Comparison of ENCODE assay signal across 2 cellular contexts in genomic region chr6:85482206-85483040, GRCh38.
TF ChIP-seq lines count a peak whose summit lies in the region.

No MANE protein-coding gene starts in this region.

TF ChIP-seq in GM23338, 12 proteins besides CTCF, POLR2A, EP300 and RAD21:
- TF ChIP-seq CREB1 (CRISPR knock-in tag; IDR thresholded peaks at IDR 0.05; ENCODE audit: low read depth): no peak

TF ChIP-seq in HepG2, 621 proteins besides CTCF, POLR2A, EP300 and RAD21:
- TF ChIP-seq AHR (CRISPR knock-in tag; IDR thresholded peaks at IDR 0.05) (no peak), CCDC6 (CRISPR knock-in tag; IDR thresholded peaks at IDR 0.05) (0 out of 2 replicates have a peak, but pooled peaks have one; percentile 0), PHF21A (CRISPR knock-in tag; IDR thresholded peaks at IDR 0.05) (0 out of 2 replicates have a peak, but pooled peaks have one; percentile 5), ZNF547 (CRISPR knock-in tag; IDR thresholded peaks at IDR 0.05) (0 out of 2 replicates have a peak, but pooled peaks have one; percentile 56), BORCS8-MEF2B (CRISPR knock-in tag; IDR thresholded peaks at IDR 0.05) (no peak)
